In the genomic region with DNA sequence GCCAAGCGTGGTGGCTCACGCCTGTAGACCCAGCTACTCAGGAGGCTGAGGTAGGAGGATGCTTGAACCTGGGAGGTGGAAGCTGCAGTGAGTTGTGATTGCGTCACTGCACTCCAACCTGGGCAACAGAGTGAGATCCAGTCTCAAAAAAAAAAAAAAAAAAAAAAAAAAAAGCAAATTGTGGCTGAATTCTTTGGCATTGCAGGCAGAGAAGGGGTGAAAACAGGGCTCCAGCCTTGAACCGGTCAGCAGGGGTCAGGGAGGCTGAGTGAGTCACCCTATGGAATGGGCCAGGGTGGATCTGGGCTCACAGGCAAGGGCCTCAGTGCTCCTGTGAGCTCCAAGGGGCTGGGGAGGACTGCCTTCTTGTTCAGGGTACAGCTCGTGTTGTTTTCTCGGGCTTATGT, we compare ENCODE assay signal across 20 cellular contexts. TPM values are rescaled to one million over a fixed set of nuclear protein-coding genes. Genes with fewer than 3 reads are reported as not detected.
DNase-seq lines count a peak whose midpoint lies in the region; ATAC-seq and TF ChIP-seq lines count a peak whose summit lies in the region.
"Had no signal": no experiment of that assay in that cellular context is flagged by ENCODE, and none has a peak within 500 bp of the region (broad histone marks: within the 10 kb centered on the region; RNA-seq: fewer than 3 reads in every experiment).

No MANE protein-coding gene starts in this region.

- ATAC-seq in effector memory CD8-positive, alpha-beta T cell (replicated peaks) = no peak
- ATAC-seq: naive thymus-derived CD8-positive, alpha-beta T cell; stimulated activated effector memory CD8-positive, alpha-beta T cell treated with anti-CD3 and anti-CD28 coated beads, Interleukin-12 subunit alpha, Interleukin-12 subunit beta, amount 100 ng/mL, for 72 hours had no signal

- H3T11ph ChIP-seq in H9 (ENCODE audit: low read length) = no peak overlapping the region

- no peaks in the 10 kb centered on the region for H3K9me3 Mint-ChIP-seq in effector memory CD8-positive, alpha-beta T cell
- peaks cover 66 to 68% of the 10 kb centered on the region in 2 experiments for H3K9me3 Mint-ChIP-seq in H9
- H3K9me3 Mint-ChIP-seq: activated CD4-positive, alpha-beta memory T cell treated with anti-CD3 and anti-CD28 coated beads for 36 hours; naive thymus-derived CD8-positive, alpha-beta T cell; stimulated activated effector memory CD8-positive, alpha-beta T cell treated with anti-CD3 and anti-CD28 coated beads, Interleukin-12 subunit alpha, Interleukin-12 subunit beta, amount 100 ng/mL, for 72 hours had no signal

- H3K4me1 ChIP-seq in Peyer's patch (peaks cover 0 to 4% (median under 1%) of the 10 kb centered on the region in 4 donors), H9 (ENCODE audit: insufficient read depth, low read length) (no peaks in the 10 kb centered on the region)

- no peak overlapping the region for H3K56ac ChIP-seq in H9 (ENCODE audit: insufficient read length, low read depth, low read length)

- no peak overlapping the region for H3K9ac ChIP-seq in H9 (ENCODE audit: extremely low read depth, insufficient read length, low read length)

- H3K23ac ChIP-seq in H9 (ENCODE audit: insufficient read length, low read depth, low read length) = no peak overlapping the region

- no peak overlapping the region for H2BK120ac ChIP-seq in H9 (ENCODE audit: low read depth, low read length, poor library complexity, severe bottlenecking)

- H3K36me3 Mint-ChIP-seq in effector memory CD8-positive, alpha-beta T cell (ENCODE audit: insufficient read depth) = peaks cover 21% of the 10 kb centered on the region
- H3K36me3 Mint-ChIP-seq in H9 (ENCODE audit: insufficient read depth in 1 of 3, low read depth in 3 of 3) = peaks cover 10 to 36% (median 32%) of the 10 kb centered on the region in 3 experiments
- H3K36me3 Mint-ChIP-seq: activated CD4-positive, alpha-beta memory T cell treated with anti-CD3 and anti-CD28 coated beads for 36 hours had no signal

- H3K4me1 Mint-ChIP-seq in effector memory CD8-positive, alpha-beta T cell (ENCODE audit: low read depth in 2 of 2) = peaks cover 6 to 13% of the 10 kb centered on the region in 2 donors
- peaks cover 3 to 4% of the 10 kb centered on the region in 2 experiments; a peak in 3 of 4 replicates for H3K4me1 Mint-ChIP-seq in H9
- H3K4me1 Mint-ChIP-seq: stimulated activated effector memory CD8-positive, alpha-beta T cell treated with anti-CD3 and anti-CD28 coated beads, Interleukin-12 subunit alpha, Interleukin-12 subunit beta, amount 100 ng/mL, for 72 hours had no signal

- H4K5ac ChIP-seq in H9 (ENCODE audit: insufficient read length, low read depth, low read length) = no peak overlapping the region

- peaks cover 3% of the 10 kb centered on the region for H3K23me2 ChIP-seq in H9 (ENCODE audit: insufficient read length, low read depth, low read length, poor library complexity, severe bottlenecking)

- no peak overlapping the region for H3K4me3 Mint-ChIP-seq in effector memory CD8-positive, alpha-beta T cell
- H3K4me3 Mint-ChIP-seq in H9 = no peak overlapping the region
- H3K4me3 Mint-ChIP-seq: activated CD4-positive, alpha-beta memory T cell treated with anti-CD3 and anti-CD28 coated beads for 36 hours; naive thymus-derived CD8-positive, alpha-beta T cell; stimulated activated effector memory CD8-positive, alpha-beta T cell treated with anti-CD3 and anti-CD28 coated beads, Interleukin-12 subunit alpha, Interleukin-12 subunit beta, amount 100 ng/mL, for 72 hours had no signal

- peak; percentile 66 for DNase-seq in EH (ENCODE audit: low read depth)
- DNase-seq in MG63 = peak; percentile 72
- DNase-seq in fibroblast of mammary gland (ENCODE audit: low read depth) = peak; percentile 66
- DNase-seq in renal cortical epithelial cell (ENCODE audit: low read depth) = peak; percentile 27
- no peak for DNase-seq in effector memory CD8-positive, alpha-beta T cell
- no peak for DNase-seq in Peyer's patch
- no peak for DNase-seq in H9
- DNase-seq: activated CD4-positive, alpha-beta memory T cell treated with anti-CD3 and anti-CD28 coated beads for 36 hours; activated CD4-positive, CD25-positive, alpha-beta regulatory T cell; activated gamma-delta T cell treated with Interleukin-2 at 50 U/mL for 16 hours; amygdala; COR-L47; glutamatergic neuron; left cardiac atrium; naive thymus-derived CD8-positive, alpha-beta T cell; NCI-H1092; NCI-H2029 treated with DMSO at 0.1 percent for 48 hours; NCI-H446; T-helper 9 cell had no signal

- H3K4me3 ChIP-seq in MG63 (no peak overlapping the region), fibroblast of mammary gland (ENCODE audit: control insufficient read depth, low read depth, low read length) (no peak overlapping the region), Peyer's patch (no peak overlapping the region)

- H2BK20ac ChIP-seq in H9 (ENCODE audit: low read depth, low read length, poor library complexity, severe bottlenecking) = no peak overlapping the region

- H3K14ac ChIP-seq in H9 (ENCODE audit: insufficient read depth, low read length) = no peak overlapping the region

- no peak for TF ChIP-seq POLR2A in Peyer's patch (IDR thresholded peaks at IDR 0.05)

- no peak overlapping the region for H2BK12ac ChIP-seq in H9 (ENCODE audit: insufficient read length, low read depth, low read length)

- WGBS in H9 (ENCODE audit: extremely low coverage, insufficient read length, low lambda C conversion rate) = no CpG with 5 or more reads among the region's 6 CpGs

- H3K4ac ChIP-seq in H9 (ENCODE audit: low read depth, low read length) = no peak overlapping the region

- H3K79me1 ChIP-seq in H9 (ENCODE audit: insufficient read depth, low read depth, low read length, poor library complexity, severe bottlenecking) = no peaks in the 10 kb centered on the region

- H3K27me3 ChIP-seq in MG63 (no peaks in the 10 kb centered on the region), Peyer's patch (no peaks in the 10 kb centered on the region), H9 (ENCODE audit: insufficient read depth, low read length) (no peaks in the 10 kb centered on the region)

- H4K20me1 ChIP-seq in H9 (ENCODE audit: control insufficient read depth, insufficient read depth, insufficient read length) = no peaks in the 10 kb centered on the region

- no peak overlapping the region for H3K4me2 ChIP-seq in H9 (ENCODE audit: insufficient read depth, insufficient read length, low read length)

- H3K27me3 Mint-ChIP-seq in effector memory CD8-positive, alpha-beta T cell = no peaks in the 10 kb centered on the region
- peaks cover 28% of the 10 kb centered on the region for H3K27me3 Mint-ChIP-seq in H9 (ENCODE audit: low read depth)
- H3K27me3 Mint-ChIP-seq: activated CD4-positive, alpha-beta memory T cell treated with anti-CD3 and anti-CD28 coated beads for 36 hours; naive thymus-derived CD8-positive, alpha-beta T cell had no signal

- no peak overlapping the region for H2AFZ ChIP-seq in H9 (ENCODE audit: low read length)

- no peak overlapping the region for H2BK15ac ChIP-seq in H9 (ENCODE audit: low read depth, low read length)

- TF ChIP-seq CTCF in fibroblast of mammary gland (conservative IDR thresholded peaks at IDR 0.05; ENCODE audit: control insufficient read depth, insufficient read depth, low read depth, low read length) (no peak), Peyer's patch (IDR thresholded peaks at IDR 0.05) (no peak), H9 (conservative IDR thresholded peaks at IDR 0.05) (no peak)

- no peak overlapping the region for H4K8ac ChIP-seq in H9 (replicated peaks; ENCODE audit: insufficient read length, low read depth, low read length)

- H3K79me2 ChIP-seq in H9 (ENCODE audit: insufficient read depth, low read length) = no peaks in the 10 kb centered on the region

- no peak overlapping the region for H3K18ac ChIP-seq in H9 (ENCODE audit: insufficient read length, low read depth, low read length)

- no peak overlapping the region for H2AK5ac ChIP-seq in H9 (ENCODE audit: insufficient read length, low read length)

- H4K91ac ChIP-seq in H9 (ENCODE audit: insufficient read length, low read depth, low read length) = no peak overlapping the region

- no peaks in the 10 kb centered on the region for H3K9me3 ChIP-seq in MG63
- no peaks in the 10 kb centered on the region for H3K9me3 ChIP-seq in Peyer's patch
- peaks cover 21% of the 10 kb centered on the region for H3K9me3 ChIP-seq in H9 (ENCODE audit: control insufficient read depth, low read depth, low read length)

- H3K27ac ChIP-seq in Peyer's patch = no peak overlapping the region
- no peak overlapping the region for H3K27ac ChIP-seq in H9 (ENCODE audit: insufficient read length, low read depth, low read length)

- no peak overlapping the region for H3K27ac Mint-ChIP-seq in effector memory CD8-positive, alpha-beta T cell
- H3K27ac Mint-ChIP-seq in H9 = no peak overlapping the region
- H3K27ac Mint-ChIP-seq: activated CD4-positive, alpha-beta memory T cell treated with anti-CD3 and anti-CD28 coated beads for 36 hours; stimulated activated effector memory CD8-positive, alpha-beta T cell treated with anti-CD3 and anti-CD28 coated beads, Interleukin-12 subunit alpha, Interleukin-12 subunit beta, amount 100 ng/mL, for 72 hours had no signal

- no peak overlapping the region for H2BK5ac ChIP-seq in H9 (ENCODE audit: insufficient read length, low read length)

- H3K36me3 ChIP-seq in MG63 (peaks cover 5% of the 10 kb centered on the region), Peyer's patch (peaks cover 0 to 10% (median 0%) of the 10 kb centered on the region in 3 donors)

RNA-seq across cellular contexts. Expression of a gene that starts 13.2 kb away (rescaled TPM):
- total RNA-seq in MG63 (2014; rRNA removed; shearing (Covaris generic); ENCODE audit: low replicate concordance) = 22.3 and 48.2 TPM in 2 replicates
- total RNA-seq in renal cortical epithelial cell (16.5 and 42.0 TPM in 2 replicates), Peyer's patch (100 to 1,000 TPM in 2 of 4 donors, 10 to 100 TPM in 2; 18.2 to 117 (median 101) TPM), H9 (2021) (21.0 and 22.8 TPM in 2 replicates)

RNA-seq across cellular contexts. Expression of a gene that starts 17.4 kb away (rescaled TPM):
- 50.4 and 61.8 TPM in 2 replicates for total RNA-seq in MG63 (2014; rRNA removed; shearing (Covaris generic); ENCODE audit: low replicate concordance)
- total RNA-seq in renal cortical epithelial cell (30.6 and 152 TPM in 2 replicates), Peyer's patch (10 to 100 TPM; 14.0 to 65.2 (median 43.1) TPM), H9 (2021) (68.7 and 70.5 TPM in 2 replicates)

RNA-seq across cellular contexts. Expression of a gene that starts 18.2 kb away (rescaled TPM):
- 18.5 and 31.4 TPM in 2 replicates for total RNA-seq in MG63 (2014; rRNA removed; shearing (Covaris generic); ENCODE audit: low replicate concordance)
- total RNA-seq in renal cortical epithelial cell (14.9 and 17.9 TPM in 2 replicates), Peyer's patch (10 to 100 TPM; 11.9 to 74.3 (median 23.3) TPM), H9 (2021) (16.2 and 17.8 TPM in 2 replicates)

RNA-seq across cellular contexts. Expression of a gene that starts 38.8 kb away (rescaled TPM):
- 5.1 and 15.2 TPM in 2 replicates for total RNA-seq in MG63 (2014; rRNA removed; shearing (Covaris generic); ENCODE audit: low replicate concordance)
- total RNA-seq in renal cortical epithelial cell (10.9 and 47.0 TPM in 2 replicates), Peyer's patch (10 to 100 TPM; 11.6 to 19.8 (median 16.5) TPM), H9 (2021) (8.8 and 9.4 TPM in 2 replicates)

RNA-seq across cellular contexts. Expression of a gene that starts 42.8 kb away (rescaled TPM):
- total RNA-seq in MG63 (2014; rRNA removed; shearing (Covaris generic); ENCODE audit: low replicate concordance) = 51.9 and 101 TPM in 2 replicates
- 48.8 and 65.8 TPM in 2 replicates for total RNA-seq in renal cortical epithelial cell
- total RNA-seq in Peyer's patch = 10 to 100 TPM; 20.6 to 45.9 (median 34.6) TPM
- 30.9 and 35.4 TPM in 2 replicates for total RNA-seq in H9 (2021)

Comparison
In these comparisons a context has a peak if more than half of its experiments do, and no peak if none do; other contexts are left out.
1. DNase-seq: peak in EH (single experiment), MG63 (single experiment), fibroblast of mammary gland (single experiment) and renal cortical epithelial cell (single experiment); none in effector memory CD8-positive, alpha-beta T cell (0 of 3), Peyer's patch (0 of 3) and H9 (single experiment).